In the genomic region with DNA sequence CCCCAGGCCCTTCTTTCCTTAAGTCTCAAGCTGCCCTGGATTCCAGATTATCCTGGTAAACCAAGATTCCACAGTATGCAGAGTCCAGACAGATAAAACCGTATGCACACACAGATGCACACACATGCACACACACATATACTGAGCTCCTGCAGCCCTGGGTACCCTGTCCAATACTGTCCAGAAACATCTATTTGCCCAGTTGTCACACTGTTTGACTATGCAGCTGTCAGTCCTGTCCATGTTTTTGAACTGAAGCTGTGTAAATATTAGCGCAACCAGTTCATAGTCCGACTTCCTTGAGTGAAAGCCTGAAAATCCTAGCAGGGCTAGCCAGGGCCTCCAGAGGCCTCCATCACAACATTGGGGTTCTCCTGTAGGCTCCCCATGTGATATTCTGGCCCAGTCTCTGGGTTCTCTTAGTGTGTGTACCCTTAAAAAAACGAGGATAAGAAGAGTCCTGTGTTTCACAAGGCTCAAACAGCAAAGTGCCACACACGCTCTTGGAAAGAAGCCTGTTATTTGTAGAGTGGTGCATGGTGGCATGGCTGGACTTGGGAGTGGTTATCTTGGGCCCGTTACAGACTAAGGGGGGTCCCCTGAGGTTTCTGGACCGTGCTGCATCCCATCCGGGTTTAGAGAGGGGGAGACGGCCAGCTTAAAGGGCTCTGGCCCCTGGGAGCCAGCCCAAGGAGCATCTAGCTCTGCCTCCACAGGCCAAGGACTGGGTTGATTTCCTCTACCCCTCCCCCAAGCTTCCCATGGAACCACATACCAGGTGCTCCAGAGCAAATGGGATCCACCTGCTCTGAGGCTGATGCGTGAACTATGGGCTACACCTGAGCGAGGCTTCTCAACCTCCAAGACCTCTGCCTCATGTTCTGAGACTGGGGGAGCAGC, we compare ENCODE assay signal across 10 cellular contexts.
DNase-seq lines count a peak whose midpoint lies in the region; ATAC-seq and TF ChIP-seq lines count a peak whose summit lies in the region.
"Had no signal": no experiment of that assay in that cellular context is flagged by ENCODE, and none has a peak within 500 bp of the region (broad histone marks: within the 10 kb centered on the region; RNA-seq: fewer than 3 reads in every experiment).

No MANE protein-coding gene starts in this region.

- H3K4me1 ChIP-seq in body of pancreas (peaks cover 76% of the 10 kb centered on the region), upper lobe of left lung (peaks cover 69 to 81% (median 77%) of the 10 kb centered on the region in 4 donors)

- no peaks in the 10 kb centered on the region for H3K9me3 Mint-ChIP-seq in activated T-cell treated with anti-CD3 and anti-CD28 coated beads, Interleukin-2, amount 50 U/mL, for 24 hours
- no peaks in the 10 kb centered on the region for H3K9me3 Mint-ChIP-seq in mesothelial cell of epicardium

- H3K4me3 Mint-ChIP-seq in activated T-cell treated with anti-CD3 and anti-CD28 coated beads, Interleukin-2, amount 50 U/mL, for 24 hours, result no peak overlapping the region
- H3K4me3 Mint-ChIP-seq in mesothelial cell of epicardium, result peak overlapping the region; percentile 94

- ATAC-seq in body of pancreas (peak; percentile 21), upper lobe of left lung (ENCODE audit: low FRiP score in 2 of 2) (no peak), esophagus mucosa (no peak)

- TF ChIP-seq CTCF in body of pancreas (IDR thresholded peaks at IDR 0.05) (no peak), mesothelial cell of epicardium (IDR thresholded peaks at IDR 0.05; ENCODE audit: unreplicated experiment) (no peak), upper lobe of left lung (IDR thresholded peaks at IDR 0.05) (no peak)

- peaks cover 6% of the 10 kb centered on the region for H3K36me3 Mint-ChIP-seq in activated T-cell treated with anti-CD3 and anti-CD28 coated beads, Interleukin-2, amount 50 U/mL, for 24 hours (ENCODE audit: low read depth)
- H3K36me3 Mint-ChIP-seq in mesothelial cell of epicardium, result no peaks in the 10 kb centered on the region

- H3K27ac ChIP-seq in body of pancreas, result peak overlapping the region; percentile 25 to 76 (median 46)
- peak overlapping the region; percentile 17 to 81 (median 62) for H3K27ac ChIP-seq in upper lobe of left lung
- H3K27ac ChIP-seq: suprapubic skin had no signal

- peaks cover 85% of the 10 kb centered on the region for H3K4me1 Mint-ChIP-seq in activated T-cell treated with anti-CD3 and anti-CD28 coated beads, Interleukin-2, amount 50 U/mL, for 24 hours (ENCODE audit: low read depth)
- peaks cover 45% of the 10 kb centered on the region for H3K4me1 Mint-ChIP-seq in mesothelial cell of epicardium

- H3K27ac Mint-ChIP-seq in activated T-cell treated with anti-CD3 and anti-CD28 coated beads, Interleukin-2, amount 50 U/mL, for 24 hours, result peak overlapping the region; percentile 84
- H3K27ac Mint-ChIP-seq in mesothelial cell of epicardium, result no peak overlapping the region

- no peaks in the 10 kb centered on the region for H3K27me3 Mint-ChIP-seq in activated T-cell treated with anti-CD3 and anti-CD28 coated beads, Interleukin-2, amount 50 U/mL, for 24 hours
- no peaks in the 10 kb centered on the region for H3K27me3 Mint-ChIP-seq in mesothelial cell of epicardium (ENCODE audit: low read depth)

- no peak for DNase-seq in activated T-cell treated with anti-CD3 and anti-CD28 coated beads, Interleukin-2, amount 50 U/mL, for 24 hours
- DNase-seq in activated T-cell treated with anti-CD3 and anti-CD28 coated beads, Interleukin-2, amount 50 U/mL, for 1 hour, result no peak
- DNase-seq in body of pancreas (peak in 3 of 4 donors; percentile 41 to 48 (median 42)), mesothelial cell of epicardium (ENCODE audit: low spot score in 2 of 2, unreplicated experiment in 2 of 2) (no peak), upper lobe of left lung (no peak), NCI-H2227 (lab: John Stamatoyannopoulos, UW; ENCODE audit: unreplicated experiment) (no peak), inferior parietal cortex (ENCODE audit: extremely low spot score) (no peak)
- DNase-seq: Karpas-422 had no signal

- H3K4me3 ChIP-seq in body of pancreas (no peak overlapping the region), upper lobe of left lung (no peak overlapping the region)
- H3K4me3 ChIP-seq: suprapubic skin had no signal

- no peak for TF ChIP-seq POLR2A in body of pancreas (IDR thresholded peaks at IDR 0.05)
- TF ChIP-seq POLR2A in upper lobe of left lung (IDR thresholded peaks at IDR 0.05), result no peak

- WGBS in body of pancreas, 2 donors, result 37 to 41% methylated on average over 10 to 11 of the region's 11 CpGs
- WGBS in upper lobe of left lung, 2 donors, result 57 to 63% methylated on average over 8 to 11 of the region's 11 CpGs

- H3K36me3 ChIP-seq in body of pancreas (replicated peaks in 1 of 2; ENCODE audit: insufficient read depth in 1 of 2, low read depth in 2 of 2) (no peaks in the 10 kb centered on the region), upper lobe of left lung (no peaks in the 10 kb centered on the region)
- H3K36me3 ChIP-seq: suprapubic skin had no signal

- no peak for TF ChIP-seq EP300 in upper lobe of left lung (IDR thresholded peaks at IDR 0.05)

- H3K9me3 ChIP-seq in body of pancreas (no peaks in the 10 kb centered on the region), upper lobe of left lung (no peaks in the 10 kb centered on the region)
- H3K9me3 ChIP-seq: suprapubic skin had no signal

- H3K27me3 ChIP-seq in body of pancreas (no peaks in the 10 kb centered on the region), upper lobe of left lung (no peaks in the 10 kb centered on the region)
- H3K27me3 ChIP-seq: suprapubic skin had no signal

- intact Hi-C loops in body of pancreas (cut with DNase I), result no loop called here

Comparison
In these comparisons a context has a peak if more than half of its experiments do, and no peak if none do; other contexts are left out.
1. DNase-seq: peak in body of pancreas (3 of 4); none in activated T-cell treated with anti-CD3 and anti-CD28 coated beads, Interleukin-2, amount 50 U/mL, for 24 hours (single experiment), activated T-cell treated with anti-CD3 and anti-CD28 coated beads, Interleukin-2, amount 50 U/mL, for 1 hour (single experiment), mesothelial cell of epicardium (0 of 2), upper lobe of left lung (0 of 2), NCI-H2227 (single experiment) and inferior parietal cortex (single experiment).